8 cellular contexts compared by ENCODE assay signal in the genomic region with DNA sequence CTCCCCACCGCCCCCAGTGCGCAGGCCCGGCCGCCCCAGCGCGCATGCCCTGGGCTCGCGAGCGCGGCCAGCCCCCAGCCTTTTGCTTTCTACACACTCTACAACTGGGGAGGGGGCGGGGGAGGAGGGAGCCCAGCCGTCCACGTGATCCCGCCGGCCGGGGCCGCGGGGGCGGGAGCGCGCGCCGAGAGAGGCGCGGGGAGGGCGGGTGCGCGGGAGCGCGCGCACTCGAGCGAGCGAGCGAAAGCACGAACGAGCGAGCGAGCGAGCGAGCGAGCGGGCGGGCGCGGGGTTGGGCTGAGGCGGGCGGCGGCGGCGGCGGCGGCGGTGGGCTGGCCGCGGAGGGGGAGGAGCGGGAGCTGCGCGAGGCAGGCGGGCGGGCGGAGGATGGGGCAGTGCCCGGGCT. TPM values are rescaled to one million over a fixed set of nuclear protein-coding genes. Genes with fewer than 3 reads are reported as not detected.
DNase-seq lines count a peak whose midpoint lies in the region; ATAC-seq and TF ChIP-seq lines count a peak whose summit lies in the region.

A gene (plus strand): TSS at position 395 of the 406 bp plus-strand sequence. CDS start 1,179 bp downstream, outside the sequence.

- H3K4me3 ChIP-seq in AG09309 (ENCODE audit: control insufficient read depth, low read depth, low read length) (peak within 1 kb of the TSS; percentile 55), fibroblast of the aortic adventitia (ENCODE audit: low read depth, low read length) (peak within 1 kb of the TSS; percentile 83), stomach smooth muscle (ENCODE audit: low read length in 2 of 2) (peak within 1 kb of the TSS; percentile 83 to 91)

- TF ChIP-seq CTCF in AG09309 (IDR thresholded peaks at IDR 0.05; ENCODE audit: control insufficient read depth, insufficient read depth, low read depth, low read length, missing control alignments), result no peak
- TF ChIP-seq CTCF in fibroblast of the aortic adventitia (IDR thresholded peaks at IDR 0.05; ENCODE audit: insufficient read depth, low read length), result no peak

- H3K4me1 Mint-ChIP-seq in naive B cell, result peaks cover 5 to 18% (median 5%) of the 10 kb centered on the region in 3 donors

- H3K36me3 ChIP-seq in stomach smooth muscle (ENCODE audit: control insufficient read depth in 2 of 2, insufficient read depth in 2 of 2, low read length in 2 of 2), result no peaks in the 10 kb centered on the region

- H3K9me3 ChIP-seq in stomach smooth muscle (ENCODE audit: control insufficient read depth in 2 of 2, low read length in 2 of 2), result no peaks in the 10 kb centered on the region

- no peaks in the 10 kb centered on the region for H3K36me3 Mint-ChIP-seq in naive B cell

- H3K27ac Mint-ChIP-seq in naive B cell, result peak within 1 kb of the TSS; percentile 78 to 93 (median 88)

- peak within 1 kb of the TSS; percentile 84 for H3K27ac ChIP-seq in stomach smooth muscle (ENCODE audit: low read length)

- H3K27me3 ChIP-seq in stomach smooth muscle (ENCODE audit: control insufficient read depth in 1 of 2, insufficient read depth in 2 of 2, low read length in 2 of 2), result no peaks in the 10 kb centered on the region

- DNase-seq in AG09309 (ENCODE audit: low read depth), result peak; percentile 29
- DNase-seq in NCI-H748 treated with DMSO at 0.1 percent for 48 hours (lab: John Stamatoyannopoulos, UW), result peak; percentile 67
- DNase-seq in activated T-helper 9 cell treated with anti-CD3 and anti-CD28 coated beads, Interleukin-2, amount 50 U/mL, for 16 hours (ENCODE audit: low read depth), result peak; percentile 25
- DNase-seq in fibroblast of the aortic adventitia (ENCODE audit: low read depth), result peak; percentile 64
- peak; percentile 79 for DNase-seq in naive B cell

- H3K9me3 Mint-ChIP-seq in naive B cell, result no peaks in the 10 kb centered on the region

- H3K4me1 ChIP-seq in stomach smooth muscle (ENCODE audit: control insufficient read depth, insufficient read depth, low read length), result peaks cover 21% of the 10 kb centered on the region

- peak within 1 kb of the TSS; percentile 68 to 75 for H3K9ac ChIP-seq in stomach smooth muscle (ENCODE audit: low read length in 2 of 2)

- no peaks in the 10 kb centered on the region for H3K27me3 Mint-ChIP-seq in naive B cell

- peak within 1 kb of the TSS in 6 of 8 donors; percentile 92 to 97 (median 95) for H3K4me3 Mint-ChIP-seq in naive B cell

- ATAC-seq in GM19035 (IDR thresholded peaks at IDR 0.05; ENCODE audit: unreplicated experiment) (peak; percentile 57), HG03342 (IDR thresholded peaks at IDR 0.05; ENCODE audit: unreplicated experiment) (peak; percentile 63), naive B cell (ENCODE audit: low read depth in 2 of 2) (peak; percentile 73)

RNA-seq across cellular contexts. Expression of the gene that starts here (rescaled TPM):
- total RNA-seq in fibroblast of the aortic adventitia (ENCODE audit: low replicate concordance), result 10.7 and 33.4 TPM in 2 replicates
- polyA plus RNA-seq in naive B cell (ENCODE audit: low read depth in 6 of 6), result 10 to 100 TPM in 5 of 6 donors, 1 to 10 TPM in 1; 8.8 to 28.0 (median 20.9) TPM

Comparison
In these comparisons a context has a peak if more than half of its experiments do, and no peak if none do; other contexts are left out.
1. Peak in every context shown above with its lines: DNase-seq, ATAC-seq, H3K4me3 ChIP-seq and H3K27ac ChIP-seq.
2. DNase-seq: peak in every context shown above with its lines; median percentile 79 in naive B cell; 67 in NCI-H748 treated with DMSO at 0.1 percent for 48 hours; 64 in fibroblast of the aortic adventitia; 29 in AG09309; 25 in activated T-helper 9 cell treated with anti-CD3 and anti-CD28 coated beads, Interleukin-2, amount 50 U/mL, for 16 hours.